10 cellular contexts compared by ENCODE assay signal in genomic region chr17:8470447-8471047, GRCh38. TPM values are rescaled to one million over a fixed set of nuclear protein-coding genes. Genes with fewer than 3 reads are reported as not detected.
DNase-seq lines count a peak whose midpoint lies in the region; ATAC-seq and TF ChIP-seq lines count a peak whose summit lies in the region.
"Had no signal": no experiment of that assay in that cellular context is flagged by ENCODE, and none has a peak within 500 bp of the region (broad histone marks: within the 10 kb centered on the region; RNA-seq: fewer than 3 reads in every experiment).

No MANE protein-coding gene starts in this region.

- H4K20me1 ChIP-seq in fibroblast of lung (ENCODE audit: control insufficient read depth, extremely low read depth, insufficient read depth, low read length), result no peaks in the 10 kb centered on the region

- H3K4me3 ChIP-seq in fibroblast of lung (replicated peaks in 1 of 4; ENCODE audit: control extremely low read depth in 1 of 4, insufficient read depth in 1 of 4, low read depth in 3 of 4, low read length in 4 of 4), result no peak overlapping the region

- no peaks in the 10 kb centered on the region for H3K27me3 ChIP-seq in fibroblast of lung (ENCODE audit: control insufficient read depth, insufficient read depth, low read length)

- no peak overlapping the region for H2AFZ ChIP-seq in fibroblast of lung (ENCODE audit: low read length)

- no peak overlapping the region for H3K4me2 ChIP-seq in fibroblast of lung (ENCODE audit: extremely low read depth, insufficient read depth, low read length)

- peaks cover 4% of the 10 kb centered on the region for H3K4me1 ChIP-seq in fibroblast of lung (ENCODE audit: control insufficient read depth, extremely low read depth, insufficient read depth, low read length)

- H3K9me3 ChIP-seq in fibroblast of lung (ENCODE audit: control insufficient read depth, insufficient read depth, low read depth, low read length), result no peaks in the 10 kb centered on the region

- DNase-seq in Ammon's horn (ENCODE audit: low spot score) (peak; percentile 64), NCI-H226 (peak; percentile 51), fibroblast of lung (ENCODE audit: low read depth in 2 of 2) (peak in 1 of 2 donors; percentile 62), midbrain (lab: John Stamatoyannopoulos, UW) (peak; percentile 18), GDM1 (lab: John Stamatoyannopoulos, UW) (no peak), UCSD-AML1 (lab: John Stamatoyannopoulos, UW; ENCODE audit: unreplicated experiment) (no peak), DMS114 treated with DMSO at 0.1 percent for 48 hours (lab: John Stamatoyannopoulos, UW; ENCODE audit: unreplicated experiment) (no peak)
- DNase-seq: activated CD4-positive, alpha-beta T cell treated with anti-CD3 and anti-CD28 coated beads, Interleukin-2, amount 50 U/mL, for 48 hours; stimulated activated CD4-positive, alpha-beta T cell treated with anti-CD3 and anti-CD28 coated beads, Interleukin-2, amount 100 ng/mL, for 24 hours had no signal

- no peak overlapping the region for H3K9ac ChIP-seq in fibroblast of lung (ENCODE audit: insufficient read depth, low read length)

- ATAC-seq in HG03045 (IDR thresholded peaks at IDR 0.05; ENCODE audit: unreplicated experiment), result no peak

- no peak for TF ChIP-seq CTCF in fibroblast of lung (conservative IDR thresholded peaks at IDR 0.05 in 1 of 2, IDR thresholded peaks at IDR 0.05 in 1 of 2; ENCODE audit: low read depth in 1 of 2, low read length in 2 of 2)

- peaks cover 13% of the 10 kb centered on the region for H3K79me2 ChIP-seq in fibroblast of lung (ENCODE audit: control insufficient read depth, insufficient read depth, low read length)

- H3K36me3 ChIP-seq in fibroblast of lung (ENCODE audit: control insufficient read depth, insufficient read depth, low read length), result peaks cover 36% of the 10 kb centered on the region

- H3K27ac ChIP-seq in fibroblast of lung (ENCODE audit: insufficient read depth, low read length), result peak overlapping the region; percentile 14

RNA-seq across cellular contexts. Expression of gene NDEL1, which starts 34.9 kb away (rescaled TPM):
- 34.9 and 45.4 TPM in 2 replicates for total RNA-seq in fibroblast of lung
- 67.3 and 88.6 TPM in 2 replicates for polyA plus RNA-seq in fibroblast of lung
- 39.3 and 52.2 TPM in 2 replicates for polyA plus RNA-seq in fibroblast of lung (2012)
- 30.5 and 37.9 TPM in 2 replicates for polyA minus RNA-seq in fibroblast of lung (ENCODE audit: low replicate concordance)

Comparison
In these comparisons a context has a peak if more than half of its experiments do, and no peak if none do; other contexts are left out.
1. DNase-seq: peak in Ammon's horn (single experiment), NCI-H226 (single experiment) and midbrain (single experiment); none in GDM1 (single experiment), UCSD-AML1 (single experiment) and DMS114 treated with DMSO at 0.1 percent for 48 hours (single experiment).